ENCODE assay signal across 2 cellular contexts in genomic region chr9:131099845-131100244, GRCh38. TPM values are rescaled to one million over a fixed set of nuclear protein-coding genes. Genes with fewer than 3 reads are reported as not detected.
"Had no signal": no experiment of that assay in that cellular context is flagged by ENCODE, and none has a peak within 500 bp of the region (broad histone marks: within the 10 kb centered on the region; RNA-seq: fewer than 3 reads in every experiment).

No MANE protein-coding gene starts in this region.

RNA-seq across cellular contexts. Expression of gene AIF1L, which starts 3.5 kb away (rescaled TPM):
- total RNA-seq: activated B cell treated with CpG ODN at 0.5 μM for 24 hours, OCI-LY7 had no signal
